Comparison of ENCODE assay signal across 9 cellular contexts in genomic region chr15:99106417-99107220, GRCh38. TPM values are rescaled to one million over a fixed set of nuclear protein-coding genes. Genes with fewer than 3 reads are reported as not detected.
A peak's percentile ranks its signal among the peaks of the same experiment; 100 is the strongest.
DNase-seq lines count a peak whose midpoint lies in the region; ATAC-seq and TF ChIP-seq lines count a peak whose summit lies in the region.
"Had no signal": no experiment of that assay in that cellular context is flagged by ENCODE, and none has a peak within 500 bp of the region (broad histone marks: within the 10 kb centered on the region; RNA-seq: fewer than 3 reads in every experiment).

No MANE protein-coding gene starts in this region.

- H3K4me1 Mint-ChIP-seq in activated naive CD4-positive, alpha-beta T cell treated with anti-CD3 and anti-CD28 coated beads, Interleukin-2, amount 50 U/mL, for 24 hours = peaks cover 9% of the 10 kb centered on the region

- H3K4me3 ChIP-seq in colonic mucosa (peak overlapping the region; percentile 62), vagina (peak overlapping the region; percentile 60 to 76)

- H3K9me3 ChIP-seq in colonic mucosa (no peaks in the 10 kb centered on the region), vagina (no peaks in the 10 kb centered on the region)

- H3K4me1 ChIP-seq in colonic mucosa (no peaks in the 10 kb centered on the region), vagina (peaks cover 27% of the 10 kb centered on the region)

- no peak overlapping the region for H3K27ac Mint-ChIP-seq in activated naive CD4-positive, alpha-beta T cell treated with anti-CD3 and anti-CD28 coated beads, Interleukin-2, amount 50 U/mL, for 24 hours
- H3K27ac Mint-ChIP-seq: activated B cell treated with CpG ODN at 0.5 μM for 24 hours had no signal

- peaks cover 9% of the 10 kb centered on the region for H3K27me3 ChIP-seq in colonic mucosa
- H3K27me3 ChIP-seq in vagina = no peaks in the 10 kb centered on the region

- no peak for TF ChIP-seq POLR2A in vagina (IDR thresholded peaks at IDR 0.05)

- peaks cover 26% of the 10 kb centered on the region for H3K27me3 Mint-ChIP-seq in activated naive CD4-positive, alpha-beta T cell treated with anti-CD3 and anti-CD28 coated beads, Interleukin-2, amount 50 U/mL, for 24 hours

- no peaks in the 10 kb centered on the region for H3K9me3 Mint-ChIP-seq in activated naive CD4-positive, alpha-beta T cell treated with anti-CD3 and anti-CD28 coated beads, Interleukin-2, amount 50 U/mL, for 24 hours
- H3K9me3 Mint-ChIP-seq: activated B cell treated with CpG ODN at 0.5 μM for 24 hours had no signal

- ATAC-seq in GM19463 (IDR thresholded peaks at IDR 0.05; ENCODE audit: unreplicated experiment) (no peak), GM21737 (IDR thresholded peaks at IDR 0.05; ENCODE audit: unreplicated experiment) (no peak)

- DNase-seq in activated naive CD4-positive, alpha-beta T cell treated with Interleukin-2 at 50 U/mL for 16 hours = no peak
- DNase-seq in colonic mucosa = no peak
- peak; percentile 76 for DNase-seq in mesenteric fat pad (ENCODE audit: low spot score)
- no peak for DNase-seq in vagina (ENCODE audit: extremely low spot score in 2 of 2)
- DNase-seq in NCI-H774 (lab: John Stamatoyannopoulos, UW) = no peak
- DNase-seq: activated B cell treated with CpG ODN at 0.5 μM for 24 hours had no signal

- intact Hi-C loops in colonic mucosa (cut with DNase I) (no loop called here), vagina (cut with DNase I) (no loop called here)

- H3K27ac ChIP-seq in colonic mucosa (peak overlapping the region; percentile 51), vagina (peak overlapping the region; percentile 86)

- no peaks in the 10 kb centered on the region for H3K36me3 Mint-ChIP-seq in activated naive CD4-positive, alpha-beta T cell treated with anti-CD3 and anti-CD28 coated beads, Interleukin-2, amount 50 U/mL, for 24 hours

- H3K36me3 ChIP-seq in colonic mucosa (no peaks in the 10 kb centered on the region), vagina (no peaks in the 10 kb centered on the region)

- no peak overlapping the region for H3K9ac ChIP-seq in colonic mucosa (ENCODE audit: low read depth in 2 of 2, low read length in 2 of 2)

- TF ChIP-seq CTCF in colonic mucosa (IDR thresholded peaks at IDR 0.05) (no peak), vagina (IDR thresholded peaks at IDR 0.05) (no peak)

- H3K4me3 Mint-ChIP-seq in activated naive CD4-positive, alpha-beta T cell treated with anti-CD3 and anti-CD28 coated beads, Interleukin-2, amount 50 U/mL, for 24 hours = peak overlapping the region; percentile 1
- H3K4me3 Mint-ChIP-seq: activated B cell treated with CpG ODN at 0.5 μM for 24 hours had no signal

RNA-seq across cellular contexts. Expression of gene SYNM, which starts 1.7 kb away (rescaled TPM):
- total RNA-seq in colonic mucosa (100 to 1,000 TPM in 1 of 2 donors, 1 to 10 TPM in 1; 3.3 to 108 TPM), mesenteric fat pad (36.4 TPM), vagina (62.6 TPM)
